ENCODE assay signal across 9 cellular contexts in genomic region chr6:56642366-56643261, GRCh38. TPM values are rescaled to one million over a fixed set of nuclear protein-coding genes. Genes with fewer than 3 reads are reported as not detected.
A peak's percentile ranks its signal among the peaks of the same experiment; 100 is the strongest.
DNase-seq lines count a peak whose midpoint lies in the region; ATAC-seq, FAIRE-seq and TF ChIP-seq lines count a peak whose summit lies in the region.
"Had no signal": no experiment of that assay in that cellular context is flagged by ENCODE, and none has a peak within 500 bp of the region (broad histone marks: within the 10 kb centered on the region; RNA-seq: fewer than 3 reads in every experiment).

Gene DST (minus strand): TSS chr6:56642889.

- H3K36me3 ChIP-seq in brain microvascular endothelial cell (replicated peaks): peaks cover 48% of the 10 kb centered on the region
- peaks cover 3 to 9% of the 10 kb centered on the region in 2 donors for H3K36me3 ChIP-seq in kidney (ENCODE audit: control insufficient read depth in 1 of 2, insufficient read depth in 2 of 2, low read length in 2 of 2)
- H3K36me3 ChIP-seq in thoracic aorta: peaks cover 21% of the 10 kb centered on the region

- in situ Hi-C loops in brain microvascular endothelial cell (cut with HindIII; ENCODE audit: low pct_ligation_motif_present, low sequenced_read_pairs): no loop called here

- DNase-seq in HT-29 (ENCODE audit: low spot score): no peak
- DNase-seq in brain microvascular endothelial cell: peak; percentile 89
- no peak for DNase-seq in kidney
- no peak for DNase-seq in thoracic aorta (ENCODE audit: low spot score)
- no peak for DNase-seq in D341Med (ENCODE audit: low spot score)
- no peak for DNase-seq in DMS 273 (lab: John Stamatoyannopoulos, UW; ENCODE audit: unreplicated experiment)
- DNase-seq in stimulated activated CD4-positive, alpha-beta T cell treated with anti-CD3 and anti-CD28 coated beads, Interleukin-2, amount 100 ng/mL, for 24 hours: no peak
- no peak for DNase-seq in stimulated activated CD4-positive, alpha-beta T cell treated with anti-CD3 and anti-CD28 coated beads, Interleukin-2, amount 100 ng/mL, for 48 hours
- DNase-seq: activated CD8-positive, alpha-beta memory T cell treated with anti-CD3 and anti-CD28 coated beads for 24 hours had no signal

- H3K4me3 ChIP-seq in brain microvascular endothelial cell (ENCODE audit: low read depth, low read length): no peak within 1 kb of the TSS
- no peak within 1 kb of the TSS for H3K4me3 ChIP-seq in kidney (ENCODE audit: low read length in 2 of 2)
- no peak within 1 kb of the TSS for H3K4me3 ChIP-seq in thoracic aorta

- ATAC-seq in thoracic aorta (ENCODE audit: insufficient number of reproducible peaks, low FRiP score, low read depth): peak; percentile 39

- no peak for FAIRE-seq in kidney (lab: Jason Lieb, UNC)

- H3K4me1 ChIP-seq in kidney (ENCODE audit: control insufficient read depth in 1 of 2, insufficient read depth in 1 of 2, low read depth in 1 of 2, low read length in 2 of 2) (no peaks in the 10 kb centered on the region), thoracic aorta (ENCODE audit: control insufficient read depth in 1 of 2, low read depth in 2 of 2) (peaks cover 12 to 18% of the 10 kb centered on the region in 2 donors)

- intact Hi-C loops in kidney (cut with DNase I): no loop called here

- H3K27ac ChIP-seq in brain microvascular endothelial cell: peak within 1 kb of the TSS; percentile 61
- H3K27ac ChIP-seq in kidney (ENCODE audit: low read depth in 2 of 2, low read length in 2 of 2): no peak within 1 kb of the TSS
- peak within 1 kb of the TSS in 1 of 2 donors; percentile 54 for H3K27ac ChIP-seq in thoracic aorta

- H3K27me3 ChIP-seq in brain microvascular endothelial cell (replicated peaks) (no peaks in the 10 kb centered on the region), thoracic aorta (replicated peaks; ENCODE audit: insufficient read depth) (no peaks in the 10 kb centered on the region)

- no peak within 1 kb of the TSS for H3K9ac ChIP-seq in kidney (ENCODE audit: low read length in 2 of 2)

- H3K9me3 ChIP-seq in kidney (ENCODE audit: control insufficient read depth in 1 of 2, low read length in 2 of 2) (no peaks in the 10 kb centered on the region), thoracic aorta (no peaks in the 10 kb centered on the region)

- TF ChIP-seq CTCF in brain microvascular endothelial cell (IDR thresholded peaks at IDR 0.05; ENCODE audit: low read depth, low read length, missing control alignments) (no peak), kidney (IDR thresholded peaks at IDR 0.05; ENCODE audit: borderline replicate concordance, extremely low read depth, insufficient read depth) (no peak), thoracic aorta (IDR thresholded peaks at IDR 0.05) (no peak)

RNA-seq across cellular contexts. Expression of gene DST, which starts in this region (rescaled TPM):
- 32.8 and 33.5 TPM in 2 replicates for total RNA-seq in HT-29 (2014; rRNA removed; shearing (Covaris generic))
- total RNA-seq in kidney (259 TPM), thoracic aorta (100 to 1,000 TPM; 443 to 489 TPM)
- polyA plus RNA-seq in kidney (ENCODE audit: insufficient read depth, low read depth, low replicate concordance): 68.2 TPM
